In the genomic region with DNA sequence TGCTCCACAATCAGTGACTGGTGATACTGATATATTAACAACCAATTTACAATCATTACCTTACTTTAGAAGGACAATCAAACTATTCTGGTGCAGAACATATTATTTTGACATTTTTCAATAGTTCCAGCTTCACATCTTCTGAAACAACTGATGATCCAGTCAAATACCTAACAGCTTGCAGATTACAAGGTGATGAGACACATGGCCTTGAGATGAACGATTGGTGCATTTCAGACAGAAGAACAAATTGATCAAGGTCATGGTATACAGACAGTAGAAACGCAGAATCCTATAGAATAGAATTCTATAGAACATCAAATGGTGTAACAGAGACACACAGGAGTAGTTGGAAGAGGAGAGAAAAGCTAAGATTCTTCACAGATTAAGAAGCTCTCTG, we compare ENCODE assay signal across 21 cellular contexts. TPM values are rescaled to one million over a fixed set of nuclear protein-coding genes. Genes with fewer than 3 reads are reported as not detected.
DNase-seq lines count a peak whose midpoint lies in the region; ATAC-seq and TF ChIP-seq lines count a peak whose summit lies in the region.
"Had no signal": no experiment of that assay in that cellular context is flagged by ENCODE, and none has a peak within 500 bp of the region (broad histone marks: within the 10 kb centered on the region; RNA-seq: fewer than 3 reads in every experiment).

No MANE protein-coding gene starts in this region.

- DNase-seq in MCF 10A (ENCODE audit: unreplicated experiment) (no peak), breast epithelium (ENCODE audit: low spot score in 2 of 2) (no peak), MM.1S (no peak), ascending aorta (ENCODE audit: low spot score in 2 of 2) (no peak), DMS 273 (lab: John Stamatoyannopoulos, UW; ENCODE audit: unreplicated experiment) (no peak)
- DNase-seq: activated CD4-positive, CD25-positive, alpha-beta regulatory T cell treated with anti-CD3 and anti-CD28 coated beads, Interleukin-2, amount 50 U/mL, for 72 hours; endodermal cell; H7; KBM-7; left colon; NCI-H187 treated with DMSO at 0.1 percent for 48 hours; NCI-H774; SK-N-SH; stimulated activated CD4-positive, alpha-beta T cell treated with anti-CD3 and anti-CD28 coated beads, Interleukin-2, amount 100 ng/mL, for 24 hours; stimulated activated naive CD4-positive, alpha-beta T cell had no signal

- H3K27me3 ChIP-seq in breast epithelium: no peaks in the 10 kb centered on the region
- H3K27me3 ChIP-seq in MM.1S (replicated peaks; ENCODE audit: insufficient read depth, low read length): no peaks in the 10 kb centered on the region
- no peaks in the 10 kb centered on the region for H3K27me3 ChIP-seq in ascending aorta
- no peaks in the 10 kb centered on the region for H3K27me3 ChIP-seq in subcutaneous abdominal adipose tissue (ENCODE audit: control insufficient read depth in 5 of 5, insufficient read depth in 4 of 5, low read length in 5 of 5)

- no peaks in the 10 kb centered on the region for H3K27me3 Mint-ChIP-seq in MCF 10A (ENCODE audit: insufficient read depth, unreplicated experiment)
- H3K27me3 Mint-ChIP-seq: natural killer cell treated with Interleukin-12 subunit alpha and Interleukin-12 subunit beta and Interleukin-15 and Interleukin-18, amount 100 ng/mL, for 72 hours had no signal

- H2AFZ ChIP-seq in MM.1S (ENCODE audit: low read length): no peak overlapping the region

- H3K9me3 Mint-ChIP-seq in MCF 10A (ENCODE audit: unreplicated experiment): peaks cover 6% of the 10 kb centered on the region
- H3K9me3 Mint-ChIP-seq: natural killer cell treated with Interleukin-12 subunit alpha and Interleukin-12 subunit beta and Interleukin-15 and Interleukin-18, amount 100 ng/mL, for 72 hours had no signal

- H3K27ac ChIP-seq in breast epithelium (peak overlapping the region in 1 of 2 donors; percentile 52), MM.1S (ENCODE audit: low read length) (no peak overlapping the region), ascending aorta (peak overlapping the region; percentile 19 to 41), subcutaneous abdominal adipose tissue (ENCODE audit: low read depth, low read length) (peak overlapping the region; percentile 38)
- H3K27ac ChIP-seq: coronary artery had no signal

- CTCF ChIA-PET in MCF 10A (lab: Yijun Ruan, JAX): interaction anchor here (1.0 to 1.8 kb wide), 3 partner anchors 8 to 27 kb away, joined by 3 to 11 read pairs (median 5); no protein-coding TSS in a partner anchor

- H3K36me3 ChIP-seq in breast epithelium (no peaks in the 10 kb centered on the region), MM.1S (replicated peaks; ENCODE audit: insufficient read depth, low read length) (no peaks in the 10 kb centered on the region), ascending aorta (no peaks in the 10 kb centered on the region), subcutaneous abdominal adipose tissue (ENCODE audit: control insufficient read depth in 5 of 5, insufficient read depth in 5 of 5, low read length in 5 of 5) (no peaks in the 10 kb centered on the region)

- H3K4me2 ChIP-seq in MM.1S (ENCODE audit: low read depth, low read length): peak overlapping the region; percentile 28; the same call in 1 of the 2 replicates
- H3K4me2 ChIP-seq: SK-N-SH had no signal

- H3K9me2 ChIP-seq in MM.1S (replicated peaks; ENCODE audit: insufficient read depth, low read length): no peaks in the 10 kb centered on the region
- H3K9me2 ChIP-seq: SK-N-SH had no signal

- intact Hi-C loops in MCF 10A (cut with micrococcal nuclease): no loop called here
- intact Hi-C loops in breast epithelium (cut with DNase I; ENCODE audit: low total_unique reads): no loop called here
- intact Hi-C loops in ascending aorta (cut with DNase I): no loop called here

- POLR2A ChIA-PET in MCF 10A (lab: Yijun Ruan, JAX): interaction anchor here (0.9 to 2.7 kb wide), 6 partner anchors 9 to 99 kb away, joined by 3 to 17 read pairs (median 6); no protein-coding TSS in a partner anchor

- H3K9ac ChIP-seq in MM.1S (ENCODE audit: low read length): no peak overlapping the region
- H3K9ac ChIP-seq in subcutaneous abdominal adipose tissue (ENCODE audit: low read length in 5 of 5): no peak overlapping the region
- H3K9ac ChIP-seq: SK-N-SH had no signal

- no peak overlapping the region for H3K4me3 Mint-ChIP-seq in MCF 10A (ENCODE audit: unreplicated experiment)
- H3K4me3 Mint-ChIP-seq: endodermal cell; mesothelial cell of epicardium; natural killer cell treated with Interleukin-12 subunit alpha and Interleukin-12 subunit beta and Interleukin-15 and Interleukin-18, amount 100 ng/mL, for 72 hours had no signal

- TF ChIP-seq POLR2A in breast epithelium (IDR thresholded peaks at IDR 0.05): no peak

- H3K4me3 ChIP-seq in breast epithelium (no peak overlapping the region), MM.1S (ENCODE audit: low read length) (no peak overlapping the region), ascending aorta (peak overlapping the region in 1 of 2 donors; percentile 9), subcutaneous abdominal adipose tissue (ENCODE audit: low read depth in 1 of 5, low read length in 5 of 5) (no peak overlapping the region)
- H3K4me3 ChIP-seq: coronary artery had no signal

- H3K4me1 ChIP-seq in breast epithelium (no peaks in the 10 kb centered on the region), MM.1S (ENCODE audit: low read length) (peaks cover 10% of the 10 kb centered on the region), ascending aorta (peaks cover 6 to 37% of the 10 kb centered on the region in 2 donors), subcutaneous abdominal adipose tissue (ENCODE audit: control insufficient read depth in 5 of 5, insufficient read depth in 5 of 5, low read length in 5 of 5) (peaks cover 0 to 43% (median 35%) of the 10 kb centered on the region in 5 donors)

- ATAC-seq in HG03432 (IDR thresholded peaks at IDR 0.05; ENCODE audit: unreplicated experiment) (no peak), GM21360 (IDR thresholded peaks at IDR 0.05; ENCODE audit: unreplicated experiment) (no peak)
- ATAC-seq: natural killer cell treated with Interleukin-12 subunit alpha and Interleukin-12 subunit beta and Interleukin-15 and Interleukin-18, amount 100 ng/mL, for 72 hours had no signal

- peaks cover 3% of the 10 kb centered on the region; the same call in 1 of the 2 replicates for H3F3A ChIP-seq in MM.1S (ENCODE audit: insufficient read depth, low read length)

- peak overlapping the region; percentile 77 for H3K27ac Mint-ChIP-seq in MCF 10A (ENCODE audit: low read depth, unreplicated experiment)
- H3K27ac Mint-ChIP-seq: endodermal cell, mesothelial cell of epicardium had no signal

- H3K4me1 Mint-ChIP-seq in MCF 10A (ENCODE audit: insufficient read depth, unreplicated experiment): peaks cover 49% of the 10 kb centered on the region

- H3K79me2 ChIP-seq in MM.1S (ENCODE audit: low read length): peaks cover 44% of the 10 kb centered on the region

- H3K36me3 Mint-ChIP-seq in MCF 10A (ENCODE audit: insufficient read depth, unreplicated experiment): no peaks in the 10 kb centered on the region
- H3K36me3 Mint-ChIP-seq: natural killer cell treated with Interleukin-12 subunit alpha and Interleukin-12 subunit beta and Interleukin-15 and Interleukin-18, amount 100 ng/mL, for 72 hours had no signal

- no TSS peak for BruUV-seq in MCF 10A (replicated peaks; lab: Mats Ljungman, UMichigan)

- H4K20me1 ChIP-seq in MM.1S (ENCODE audit: insufficient read depth, low read length): no peaks in the 10 kb centered on the region

- H3K9me3 ChIP-seq in breast epithelium (no peaks in the 10 kb centered on the region), MM.1S (replicated peaks; ENCODE audit: insufficient read depth, low read length) (no peaks in the 10 kb centered on the region), ascending aorta (no peaks in the 10 kb centered on the region), subcutaneous abdominal adipose tissue (ENCODE audit: control insufficient read depth in 5 of 5, low read length in 5 of 5) (no peaks in the 10 kb centered on the region)
- H3K9me3 ChIP-seq: SK-N-SH had no signal

- no peak for TF ChIP-seq CTCF in MCF 10A (IDR thresholded peaks at IDR 0.05; ENCODE audit: unreplicated experiment)
- no peak for TF ChIP-seq CTCF in breast epithelium (IDR thresholded peaks at IDR 0.05)
- no peak for TF ChIP-seq CTCF in MM.1S (IDR thresholded peaks at IDR 0.05; ENCODE audit: low read length)
- TF ChIP-seq CTCF in ascending aorta (IDR thresholded peaks at IDR 0.05): no peak

RNA-seq across cellular contexts. Expression of a gene that starts 24.8 kb away (rescaled TPM):
- total RNA-seq in MCF 10A (2022): 43.0 and 58.5 TPM in 2 replicates
- 100 to 1,000 TPM in 1 of 3 donors, 10 to 100 TPM in 2; 54.1 to 137 (median 54.9) TPM for total RNA-seq in breast epithelium
- total RNA-seq in ascending aorta: 15.4 TPM
